Comparison of ENCODE assay signal across 20 cellular contexts in the genomic region with DNA sequence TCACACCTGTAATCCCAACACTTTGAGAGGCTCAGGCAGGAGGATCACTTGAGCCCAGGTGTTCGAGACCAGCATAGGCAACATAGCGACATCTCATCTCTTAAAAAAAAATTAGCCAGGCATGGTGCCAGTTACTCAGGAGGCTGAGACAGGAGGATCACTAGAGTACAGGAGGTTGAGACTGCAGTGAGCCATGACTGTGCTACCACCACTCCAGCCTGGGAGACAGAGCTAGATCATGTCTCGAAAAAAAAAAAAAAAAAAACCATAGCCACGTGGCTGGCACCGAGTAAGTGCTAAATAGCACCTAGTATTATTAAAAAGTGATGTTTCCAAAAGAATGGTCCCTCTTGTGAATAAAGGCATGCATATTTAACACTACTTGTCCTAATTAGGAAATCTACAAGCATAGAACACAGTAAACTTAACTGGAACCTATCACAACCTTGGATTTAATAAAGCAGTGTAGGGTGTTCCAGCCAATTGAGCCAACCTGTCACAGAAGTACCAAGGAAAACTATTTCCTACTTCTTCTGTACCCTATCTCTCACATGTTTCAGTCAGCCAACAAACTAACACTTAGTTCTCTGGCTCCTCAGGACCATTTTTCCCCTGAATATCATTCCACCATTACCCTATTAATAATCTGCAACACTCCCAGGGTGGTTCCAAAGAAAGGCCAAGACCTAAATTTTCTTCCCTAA. TPM values are rescaled to one million over a fixed set of nuclear protein-coding genes. Genes with fewer than 3 reads are reported as not detected.
A peak's percentile ranks its signal among the peaks of the same experiment; 100 is the strongest.
DNase-seq lines count a peak whose midpoint lies in the region; ATAC-seq and TF ChIP-seq lines count a peak whose summit lies in the region.
"Had no signal": no experiment of that assay in that cellular context is flagged by ENCODE, and none has a peak within 500 bp of the region (broad histone marks: within the 10 kb centered on the region; RNA-seq: fewer than 3 reads in every experiment).

No MANE protein-coding gene starts in this region.

- ATAC-seq in T-helper 17 cell (no peak), left ventricle myocardium superior (peak; percentile 48), HG02798 (IDR thresholded peaks at IDR 0.05; ENCODE audit: poor library complexity, unreplicated experiment) (no peak), HG03039 (IDR thresholded peaks at IDR 0.05; ENCODE audit: unreplicated experiment) (no peak), GM18505 (IDR thresholded peaks at IDR 0.05; ENCODE audit: unreplicated experiment) (no peak)
- ATAC-seq: gastroesophageal sphincter; stimulated activated naive CD8-positive, alpha-beta T cell treated with anti-CD3 and anti-CD28 coated beads, Interleukin-15, Interleukin-2, amounts not matched to agents 100 U/mL and 50 U/mL, for 24 hours had no signal

- no peaks in the 10 kb centered on the region for H3K27me3 ChIP-seq in subcutaneous abdominal adipose tissue (ENCODE audit: control insufficient read depth in 5 of 5, insufficient read depth in 4 of 5, low read length in 5 of 5)
- H3K27me3 ChIP-seq: gastroesophageal sphincter had no signal

- H3K9ac ChIP-seq in subcutaneous abdominal adipose tissue (ENCODE audit: low read length in 5 of 5) = peak overlapping the region in 2 of 5 donors; percentile 25 to 48

- peak overlapping the region; percentile 50 for H3K27ac ChIP-seq in subcutaneous abdominal adipose tissue (ENCODE audit: low read depth, low read length)
- H3K27ac ChIP-seq: epithelial cell of prostate had no signal

- H3K4me1 Mint-ChIP-seq in activated naive CD8-positive, alpha-beta T cell (ENCODE audit: low read depth) = peaks cover 65% of the 10 kb centered on the region
- H3K4me1 Mint-ChIP-seq in activated naive CD8-positive, alpha-beta T cell treated with anti-CD3 and anti-CD28 coated beads for 36 hours = peaks cover 48% of the 10 kb centered on the region
- peaks cover 35% of the 10 kb centered on the region for H3K4me1 Mint-ChIP-seq in T-helper 17 cell

- peak overlapping the region; percentile 12 for H3K4me3 Mint-ChIP-seq in activated naive CD8-positive, alpha-beta T cell
- H3K4me3 Mint-ChIP-seq in activated naive CD8-positive, alpha-beta T cell treated with anti-CD3 and anti-CD28 coated beads for 36 hours = no peak overlapping the region
- H3K4me3 Mint-ChIP-seq in T-helper 17 cell = peak overlapping the region; percentile 67
- H3K4me3 Mint-ChIP-seq: type B pancreatic cell had no signal

- H3K27ac Mint-ChIP-seq in activated naive CD8-positive, alpha-beta T cell = no peak overlapping the region
- H3K27ac Mint-ChIP-seq in activated naive CD8-positive, alpha-beta T cell treated with anti-CD3 and anti-CD28 coated beads for 36 hours = no peak overlapping the region
- H3K27ac Mint-ChIP-seq in T-helper 17 cell = peak overlapping the region; percentile 49

- DNase-seq in activated naive CD8-positive, alpha-beta T cell treated with anti-CD3 and anti-CD28 coated beads for 36 hours = no peak
- DNase-seq in T-helper 17 cell (no peak), left ventricle myocardium superior (no peak)
- DNase-seq: activated CD4-positive, CD25-positive, alpha-beta regulatory T cell; activated naive CD4-positive, alpha-beta T cell; EL; NCI-H2081; NCI-H526; SIG-M5; stimulated activated CD4-positive, alpha-beta T cell treated with anti-CD3 and anti-CD28 coated beads, Interleukin-12 subunit alpha, Interleukin-12 subunit beta, amount 100 ng/mL, for 4 hours; stimulated activated naive CD8-positive, alpha-beta T cell treated with anti-CD3 and anti-CD28 coated beads, Interleukin-15, Interleukin-2, amounts not matched to agents 100 U/mL and 50 U/mL, for 24 hours; T-helper 2 cell had no signal

- intact Hi-C loops in left ventricle myocardium superior (cut with micrococcal nuclease) = no loop called here

- H3K4me1 ChIP-seq in subcutaneous abdominal adipose tissue (ENCODE audit: control insufficient read depth in 5 of 5, insufficient read depth in 5 of 5, low read length in 5 of 5) = peaks cover 0 to 63% (median 50%) of the 10 kb centered on the region in 5 donors

- no peaks in the 10 kb centered on the region for H3K27me3 Mint-ChIP-seq in activated naive CD8-positive, alpha-beta T cell
- H3K27me3 Mint-ChIP-seq in activated naive CD8-positive, alpha-beta T cell treated with anti-CD3 and anti-CD28 coated beads for 36 hours = no peaks in the 10 kb centered on the region
- no peaks in the 10 kb centered on the region for H3K27me3 Mint-ChIP-seq in T-helper 17 cell
- H3K27me3 Mint-ChIP-seq: type B pancreatic cell had no signal

- no peaks in the 10 kb centered on the region for H3K36me3 ChIP-seq in subcutaneous abdominal adipose tissue (ENCODE audit: control insufficient read depth in 5 of 5, insufficient read depth in 5 of 5, low read length in 5 of 5)
- H3K36me3 ChIP-seq: gastroesophageal sphincter had no signal

- TF ChIP-seq POLR2A in GM18505 (IDR thresholded peaks at IDR 0.05; ENCODE audit: borderline replicate concordance, extremely low read depth, insufficient read depth, insufficient read length) = no peak

- H3K9me3 ChIP-seq in T-helper 17 cell (ENCODE audit: control insufficient read depth, low read length, poor library complexity, severe bottlenecking) (no peaks in the 10 kb centered on the region), subcutaneous abdominal adipose tissue (ENCODE audit: control insufficient read depth in 5 of 5, low read length in 5 of 5) (no peaks in the 10 kb centered on the region)
- H3K9me3 ChIP-seq: gastroesophageal sphincter had no signal

- H3K36me3 Mint-ChIP-seq in activated naive CD8-positive, alpha-beta T cell = peaks cover 2% of the 10 kb centered on the region
- peaks cover 16% of the 10 kb centered on the region for H3K36me3 Mint-ChIP-seq in activated naive CD8-positive, alpha-beta T cell treated with anti-CD3 and anti-CD28 coated beads for 36 hours
- H3K36me3 Mint-ChIP-seq in T-helper 17 cell (ENCODE audit: low read depth) = no peaks in the 10 kb centered on the region

- no peaks in the 10 kb centered on the region for H3K9me3 Mint-ChIP-seq in activated naive CD8-positive, alpha-beta T cell (ENCODE audit: low read depth)
- no peaks in the 10 kb centered on the region for H3K9me3 Mint-ChIP-seq in activated naive CD8-positive, alpha-beta T cell treated with anti-CD3 and anti-CD28 coated beads for 36 hours
- H3K9me3 Mint-ChIP-seq: type B pancreatic cell had no signal

- no peak overlapping the region for H3K4me3 ChIP-seq in subcutaneous abdominal adipose tissue (ENCODE audit: low read depth in 1 of 5, low read length in 5 of 5)
- H3K4me3 ChIP-seq: gastroesophageal sphincter had no signal

RNA-seq across cellular contexts. Expression of a gene that starts 8.8 kb away (rescaled TPM):
- total RNA-seq in activated naive CD8-positive, alpha-beta T cell treated with anti-CD3 and anti-CD28 coated beads for 36 hours = 10 to 100 TPM; 79.0 to 80.5 TPM
- total RNA-seq in T-helper 17 cell (10 to 100 TPM; 65.2 to 78.1 TPM), left ventricle myocardium superior (121 TPM)
